ENCODE assay signal across 22 cellular contexts in the genomic region with DNA sequence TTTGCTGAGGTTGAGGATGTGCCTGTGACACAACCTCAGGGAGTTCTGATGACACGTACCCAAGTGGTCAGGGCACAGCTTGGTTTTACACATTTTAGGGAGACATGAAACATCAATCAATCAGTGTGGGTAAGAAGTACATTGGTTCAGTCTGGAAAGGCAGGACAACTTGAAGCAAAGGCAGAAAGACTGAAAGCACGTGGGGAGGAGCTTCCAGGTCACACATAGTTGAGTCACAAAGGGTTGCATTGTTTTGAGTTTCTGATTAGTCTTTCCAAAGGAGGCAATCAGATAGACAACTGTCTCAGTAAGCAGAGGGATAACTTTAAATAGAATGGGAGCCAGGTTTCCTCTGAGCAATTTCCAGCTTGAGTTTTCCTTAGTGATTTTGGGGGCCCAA.
"Had no signal": no experiment of that assay in that cellular context is flagged by ENCODE, and none has a peak within 500 bp of the region (broad histone marks: within the 10 kb centered on the region; RNA-seq: fewer than 3 reads in every experiment).

No MANE protein-coding gene starts in this region.

- H3K4me3 ChIP-seq: hepatocyte, left lung, right lobe of liver, skin epidermis, stomach, suprapubic skin, tibial nerve had no signal

- H3K27me3 ChIP-seq: hepatocyte, left lung, right lobe of liver, stomach, suprapubic skin, tibial nerve had no signal

- H3K9me3 ChIP-seq: right lobe of liver, tibial nerve had no signal

- H3K36me3 ChIP-seq: left lung, right lobe of liver, stomach, suprapubic skin, tibial nerve had no signal

- H2AFZ ChIP-seq: hepatocyte had no signal

- H3K79me2 ChIP-seq: hepatocyte had no signal

- H3K4me1 ChIP-seq: left lung, right lobe of liver, stomach, suprapubic skin, tibial nerve had no signal

- DNase-seq: activated CD4-positive, alpha-beta memory T cell treated with anti-CD3 and anti-CD28 coated beads, Interleukin-2, amount 10 ng/mL, durations not matched to agents 7 days and 5 days; activated CD4-positive, alpha-beta T cell treated with anti-CD3 and anti-CD28 coated beads, Interleukin-2, amount 10 ng/mL, durations not matched to agents 24 days and 14 days; activated gamma-delta T cell; aorta; erythroblast; foreskin fibroblast; immature natural killer cell; kidney glomerular epithelial cell; left lung; nucleus accumbens; right lobe of liver; stimulated activated CD4-positive, alpha-beta T cell treated with anti-CD3 and anti-CD28 coated beads, Interleukin-2, amount 100 ng/mL, for 24 hours; stomach; T-helper 17 cell had no signal

- FAIRE-seq: endometrium, urothelium cell line had no signal

- H3K27ac ChIP-seq: hepatocyte, left lung, right lobe of liver, skin epidermis, stomach, suprapubic skin, tibial nerve had no signal

- H3K4me2 ChIP-seq: hepatocyte had no signal

- ATAC-seq: activated CD4-positive, CD25-positive, alpha-beta regulatory T cell treated with anti-CD3 and anti-CD28 coated beads, Interleukin-2, amount 50 U/mL, for 24 hours; left lung; right lobe of liver; stimulated activated memory B cell treated with anti-CD40 and anti-IgM and Interleukin-4, amounts not matched to agents 10 μg/mL and 1 μg/mL and 100 μg/mL, for 72 hours; T-helper 17 cell had no signal
